In the genomic region with DNA sequence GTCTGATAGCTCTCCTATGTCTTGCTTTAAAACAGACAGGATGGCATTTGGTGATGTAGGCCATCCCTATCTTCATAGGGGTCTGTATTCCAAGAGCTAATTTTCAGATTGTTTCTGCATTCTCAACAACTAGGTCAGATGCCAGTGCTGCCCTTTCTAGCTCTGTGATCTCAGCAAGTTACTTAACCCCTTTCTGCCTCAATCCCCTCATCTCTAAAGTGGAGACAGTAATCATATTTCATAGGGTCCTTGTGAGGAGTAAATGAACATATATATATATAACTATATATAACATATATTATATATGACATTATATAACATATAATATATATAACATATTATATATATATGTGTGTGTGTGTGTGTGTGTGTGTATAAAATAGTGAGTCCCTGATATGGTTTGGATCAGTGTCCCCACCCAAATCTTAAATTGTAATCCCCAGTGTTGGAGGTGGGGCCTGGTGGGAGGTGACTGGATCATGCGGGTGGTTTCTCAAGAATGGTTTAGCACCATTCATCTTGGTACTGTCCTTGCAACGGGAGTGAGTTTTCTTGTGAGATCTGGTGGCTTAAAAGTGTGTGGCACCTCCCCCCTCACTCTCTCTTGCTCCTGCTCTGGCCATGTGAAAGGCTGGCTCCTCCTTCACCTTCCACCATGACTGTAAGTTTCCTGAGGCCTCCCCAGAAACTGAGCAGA, we compare ENCODE assay signal across 11 cellular contexts. TPM values are rescaled to one million over a fixed set of nuclear protein-coding genes. Genes with fewer than 3 reads are reported as not detected.
DNase-seq lines count a peak whose midpoint lies in the region; ATAC-seq, FAIRE-seq and TF ChIP-seq lines count a peak whose summit lies in the region.
"Had no signal": no experiment of that assay in that cellular context is flagged by ENCODE, and none has a peak within 500 bp of the region (broad histone marks: within the 10 kb centered on the region; RNA-seq: fewer than 3 reads in every experiment).

No MANE protein-coding gene starts in this region.

- H3K36me3 Mint-ChIP-seq in activated T-helper 17 cell treated with anti-CD3 and anti-CD28 coated beads, Interleukin-2, amount 50 U/mL, for 72 hours (ENCODE audit: low read depth) = peaks cover 20% of the 10 kb centered on the region
- peaks cover 3% of the 10 kb centered on the region; the same call in 1 of the 2 replicates for H3K36me3 Mint-ChIP-seq in WTC11
- peaks cover 4% of the 10 kb centered on the region for H3K36me3 Mint-ChIP-seq in glutamatergic neuron (ENCODE audit: unreplicated experiment)

- TF ChIP-seq CTCF in A549 (IDR thresholded peaks at IDR 0.05) (no peak), pancreas (IDR thresholded peaks at IDR 0.05) (no peak), WTC11 (IDR thresholded peaks at IDR 0.05) (no peak), glutamatergic neuron (IDR thresholded peaks at IDR 0.05; ENCODE audit: partially characterized antibody, unreplicated experiment) (no peak)

- peaks cover 33% of the 10 kb centered on the region for H3K4me1 Mint-ChIP-seq in activated T-helper 17 cell treated with anti-CD3 and anti-CD28 coated beads, Interleukin-2, amount 50 U/mL, for 72 hours
- peaks cover 21% of the 10 kb centered on the region for H3K4me1 Mint-ChIP-seq in WTC11
- peaks cover 28% of the 10 kb centered on the region for H3K4me1 Mint-ChIP-seq in glutamatergic neuron (ENCODE audit: low read depth, unreplicated experiment)

- H3K9me3 ChIP-seq in A549 = peaks cover 10% of the 10 kb centered on the region; the same call in 1 of the 3 replicates
- no peaks in the 10 kb centered on the region for H3K9me3 ChIP-seq in pancreas

- no peak for TF ChIP-seq RAD21 in A549 (conservative IDR thresholded peaks at IDR 0.05 in 1 of 2, IDR thresholded peaks at IDR 0.05 in 1 of 2)

- intact Hi-C loops in Right ventricle myocardium superior (cut with DNase I) (loop anchor here (5.0 kb wide), 1 partner anchor 45 kb away; a partner anchor contains a TSS), pancreas (cut with DNase I) (no loop called here)

- DNase-seq in A549 (ENCODE audit: low read depth in 1 of 2, low spot score in 1 of 2) (no peak), Right ventricle myocardium superior (no peak), pancreas (no peak), NCI-H2196 treated with DMSO at 0.1 percent for 48 hours (lab: John Stamatoyannopoulos, UW; ENCODE audit: unreplicated experiment) (no peak), WTC11 (ENCODE audit: low spot score) (no peak), NCI-H774 (lab: John Stamatoyannopoulos, UW) (no peak), glutamatergic neuron (no peak)
- DNase-seq: activated CD8-positive, alpha-beta memory T cell treated with anti-CD3 and anti-CD28 coated beads, Interleukin-2, amount 50 U/mL, for 4 hours; NCI-H1436; T-helper 9 cell had no signal

- POLR2A ChIA-PET in A549 (lab: Yijun Ruan, JAX) = interaction anchor here (1.3 to 1.4 kb wide), 2 partner anchors 21 to 45 kb away, joined by 4 to 6 read pairs; a partner anchor contains a TSS
- POLR2A ChIA-PET in WTC11 (lab: Charles Lee) = interaction anchor here (0.6 kb wide), 1 partner anchor 244 kb away, joined by 3 read pairs; no protein-coding TSS in a partner anchor

- peak overlapping the region; percentile 77 to 83 for H3K27ac ChIP-seq in A549
- peak overlapping the region; percentile 23 to 58 (median 40) for H3K27ac ChIP-seq in pancreas

- H3K27ac Mint-ChIP-seq in activated T-helper 17 cell treated with anti-CD3 and anti-CD28 coated beads, Interleukin-2, amount 50 U/mL, for 72 hours = no peak overlapping the region
- H3K27ac Mint-ChIP-seq in WTC11 = no peak overlapping the region
- H3K27ac Mint-ChIP-seq in glutamatergic neuron (ENCODE audit: unreplicated experiment) = no peak overlapping the region

- H3K4me1 ChIP-seq in A549 (peaks cover 56% of the 10 kb centered on the region), pancreas (peaks cover 4 to 29% (median 22%) of the 10 kb centered on the region in 3 donors)

- no peak for TF ChIP-seq POLR2A in A549 (IDR thresholded peaks at IDR 0.05; ENCODE audit: low read length)

- no peak for TF ChIP-seq EP300 in A549 (IDR thresholded peaks at IDR 0.05)

- no peaks in the 10 kb centered on the region for H3K27me3 ChIP-seq in pancreas

- H3K27me3 Mint-ChIP-seq in activated T-helper 17 cell treated with anti-CD3 and anti-CD28 coated beads, Interleukin-2, amount 50 U/mL, for 72 hours = no peaks in the 10 kb centered on the region
- no peaks in the 10 kb centered on the region for H3K27me3 Mint-ChIP-seq in WTC11 (ENCODE audit: low read depth)
- H3K27me3 Mint-ChIP-seq in glutamatergic neuron (ENCODE audit: unreplicated experiment) = peaks cover 7% of the 10 kb centered on the region

- 88% methylated on average over 2 of the region's 2 CpGs for WGBS in A549 (ENCODE audit: missing lambda C conversion rate)
- whole genome bisulfite sequencing in pancreas, 2 donors = 97 to 98% methylated on average over 2 of the region's 2 CpGs

- H3K4me3 ChIP-seq in A549 = no peak overlapping the region
- H3K4me3 ChIP-seq in pancreas = no peak overlapping the region

- no peaks in the 10 kb centered on the region for H3K9me3 Mint-ChIP-seq in activated T-helper 17 cell treated with anti-CD3 and anti-CD28 coated beads, Interleukin-2, amount 50 U/mL, for 72 hours
- H3K9me3 Mint-ChIP-seq in WTC11 (0 out of 2 replicates have a peak, but pooled peaks cover 8% of the 10 kb centered on the region), glutamatergic neuron (ENCODE audit: unreplicated experiment) (peaks cover 4% of the 10 kb centered on the region)

- peak overlapping the region; percentile 61 for H3K4me3 Mint-ChIP-seq in activated T-helper 17 cell treated with anti-CD3 and anti-CD28 coated beads, Interleukin-2, amount 50 U/mL, for 72 hours
- H3K4me3 Mint-ChIP-seq in WTC11 (no peak overlapping the region), glutamatergic neuron (ENCODE audit: unreplicated experiment) (no peak overlapping the region)

- no peak for FAIRE-seq in A549 (lab: Jason Lieb, UNC)
- FAIRE-seq in pancreas (lab: Jason Lieb, UNC) = no peak

- H3K36me3 ChIP-seq in pancreas = no peaks in the 10 kb centered on the region

- peak overlapping the region; percentile 80 for H3K4me2 ChIP-seq in A549

- ATAC-seq in A549 (peak in 1 of 2 experiments; percentile 66; a peak in 2 of 6 replicates), Right ventricle myocardium superior (ENCODE audit: poor library complexity) (peak; percentile 11), pancreas (peak; percentile 23 to 50 (median 44)), WTC11 (no peak)
- no peak for ATAC-seq in activated T-helper 17 cell treated with anti-CD3 and anti-CD28 coated beads, Interleukin-2, amount 50 U/mL, for 72 hours (replicated peaks)

- CTCF ChIA-PET in A549 (lab: Yijun Ruan, JAX) (interaction anchor here (0.7 to 1.7 kb wide), 8 partner anchors 9 to 270 kb away, joined by 3 to 5 read pairs (median 4); no protein-coding TSS in a partner anchor), WTC11 (lab: Charles Lee) (no interaction called here)

TF ChIP-seq in A549, 52 proteins besides CTCF, POLR2A, EP300 and RAD21 (continues in another document):
- TF ChIP-seq JUN (IDR thresholded peaks at IDR 0.05) = no peak; a peak in 1 of 5 replicates
- TF ChIP-seq, protein P1, sequence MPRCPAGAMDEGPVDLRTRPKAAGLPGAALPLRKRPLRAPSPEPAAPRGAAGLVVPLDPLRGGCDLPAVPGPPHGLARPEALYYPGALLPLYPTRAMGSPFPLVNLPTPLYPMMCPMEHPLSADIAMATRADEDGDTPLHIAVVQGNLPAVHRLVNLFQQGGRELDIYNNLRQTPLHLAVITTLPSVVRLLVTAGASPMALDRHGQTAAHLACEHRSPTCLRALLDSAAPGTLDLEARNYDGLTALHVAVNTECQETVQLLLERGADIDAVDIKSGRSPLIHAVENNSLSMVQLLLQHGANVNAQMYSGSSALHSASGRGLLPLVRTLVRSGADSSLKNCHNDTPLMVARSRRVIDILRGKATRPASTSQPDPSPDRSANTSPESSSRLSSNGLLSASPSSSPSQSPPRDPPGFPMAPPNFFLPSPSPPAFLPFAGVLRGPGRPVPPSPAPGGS (IDR thresholded peaks at IDR 0.05) = 0 out of 3 replicates have a peak, but pooled peaks have one; percentile 8
- no peak for TF ChIP-seq RARB (CRISPR knock-in tag; IDR thresholded peaks at IDR 0.05)
- no peak for TF ChIP-seq KDM1A (IDR thresholded peaks at IDR 0.05; ENCODE audit: low read depth)
- TF ChIP-seq, protein P2, sequence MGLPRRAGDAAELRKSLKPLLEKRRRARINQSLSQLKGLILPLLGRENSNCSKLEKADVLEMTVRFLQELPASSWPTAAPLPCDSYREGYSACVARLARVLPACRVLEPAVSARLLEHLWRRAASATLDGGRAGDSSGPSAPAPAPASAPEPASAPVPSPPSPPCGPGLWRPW (IDR thresholded peaks at IDR 0.05) = no peak
- TF ChIP-seq HDAC2 (IDR thresholded peaks at IDR 0.05) = no peak

TF ChIP-seq in WTC11, 78 proteins besides CTCF, POLR2A, EP300 and RAD21 (continues in another document):
- no peak for TF ChIP-seq CREB1 (CRISPR knock-in tag; IDR thresholded peaks at IDR 0.05)
- TF ChIP-seq, protein P3, sequence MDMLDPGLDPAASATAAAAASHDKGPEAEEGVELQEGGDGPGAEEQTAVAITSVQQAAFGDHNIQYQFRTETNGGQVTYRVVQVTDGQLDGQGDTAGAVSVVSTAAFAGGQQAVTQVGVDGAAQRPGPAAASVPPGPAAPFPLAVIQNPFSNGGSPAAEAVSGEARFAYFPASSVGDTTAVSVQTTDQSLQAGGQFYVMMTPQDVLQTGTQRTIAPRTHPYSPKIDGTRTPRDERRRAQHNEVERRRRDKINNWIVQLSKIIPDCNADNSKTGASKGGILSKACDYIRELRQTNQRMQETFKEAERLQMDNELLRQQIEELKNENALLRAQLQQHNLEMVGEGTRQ (CRISPR knock-in tag; IDR thresholded peaks at IDR 0.05) = no peak

RNA-seq across cellular contexts. Expression of a gene that starts 45.2 kb away (rescaled TPM):
- polyA plus RNA-seq in A549 (2011; rRNA removed) = 12.1 and 16.3 TPM in 2 replicates
- 10.1 and 13.5 TPM in 2 replicates for polyA plus RNA-seq in A549 (2012; cell fraction: cytosol; rRNA removed)
- 9.9 and 11.2 TPM in 2 replicates for polyA plus RNA-seq in A549 (2012; cell fraction: nucleus; rRNA removed)
- 10.5 to 13.1 TPM (median 11.3 TPM) in 3 replicates for polyA plus RNA-seq in A549 (2017; fragmentation: RNase III; extraction: RNeasy Plus Mini Kit Qiagen cat#74134 plus additional on column Dnase treatment)
- 32.7 and 34.1 TPM in 2 replicates for polyA minus RNA-seq in A549 (2011; rRNA and poly(A)+ RNA removed)
- 10 to 100 TPM; 44.2 to 46.9 TPM for total RNA-seq in activated T-helper 17 cell treated with anti-CD3 and anti-CD28 coated beads, Interleukin-2, amount 50 U/mL, for 72 hours
- 88.5 TPM for total RNA-seq in Right ventricle myocardium superior
- total RNA-seq in pancreas = 10 to 100 TPM; 21.4 to 49.0 (median 26.5) TPM
- 1 to 10 TPM; 6.7 to 9.8 TPM for polyA plus RNA-seq in pancreas
- total RNA-seq in WTC11 (2021) = 20.8 to 25.3 TPM (median 21.3 TPM) in 3 replicates
- total RNA-seq in glutamatergic neuron (ENCODE audit: unreplicated experiment) = 36.9 TPM

Comparison
In these comparisons a context has a peak if more than half of its experiments do, and no peak if none do; other contexts are left out.
1. ATAC-seq: peak in Right ventricle myocardium superior (single experiment) and pancreas (4 of 4); none in activated T-helper 17 cell treated with anti-CD3 and anti-CD28 coated beads, Interleukin-2, amount 50 U/mL, for 72 hours (single experiment) and WTC11 (single experiment).